ENCODE assay signal across 9 cellular contexts in the genomic region with DNA sequence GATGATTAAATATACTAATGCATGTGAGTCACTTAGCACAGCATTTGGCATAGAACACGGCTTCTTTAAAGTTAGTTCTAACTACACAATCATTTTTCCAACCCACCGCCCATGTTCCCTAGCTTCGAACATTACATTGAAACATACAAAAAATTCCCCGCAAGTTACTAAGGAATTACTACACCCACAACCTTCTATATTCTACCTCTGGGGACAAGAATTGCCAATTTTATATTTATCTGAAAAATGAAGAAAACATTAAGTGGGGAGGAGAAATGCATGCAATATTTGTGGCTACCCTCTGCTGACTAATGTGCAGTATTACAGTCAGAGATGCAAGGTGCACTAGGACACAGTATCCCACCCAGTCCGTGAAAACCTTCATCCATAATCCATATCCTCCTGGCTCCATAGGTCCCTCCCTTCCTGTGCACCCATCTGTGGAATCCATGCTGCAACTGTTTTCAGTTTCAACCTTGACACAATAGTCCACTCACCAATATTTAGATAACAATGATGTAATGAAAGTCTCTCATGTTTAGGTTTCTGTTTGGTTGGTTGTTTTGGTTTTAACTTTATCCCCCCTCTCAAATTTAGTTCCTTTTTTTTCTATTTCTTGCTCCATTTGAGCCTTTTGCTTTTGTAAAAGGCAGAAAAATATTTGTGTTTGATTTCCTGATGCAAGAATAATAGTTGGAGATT. TPM values are rescaled to one million over a fixed set of nuclear protein-coding genes. Genes with fewer than 3 reads are reported as not detected.
A peak's percentile ranks its signal among the peaks of the same experiment; 100 is the strongest.
DNase-seq lines count a peak whose midpoint lies in the region; ATAC-seq and TF ChIP-seq lines count a peak whose summit lies in the region.
"Had no signal": no experiment of that assay in that cellular context is flagged by ENCODE, and none has a peak within 500 bp of the region (broad histone marks: within the 10 kb centered on the region; RNA-seq: fewer than 3 reads in every experiment).

No MANE protein-coding gene starts in this region.

- no peak overlapping the region for H4K8ac ChIP-seq in mesenchymal stem cell (ENCODE audit: low read length)

- H3K4me2 ChIP-seq in mesenchymal stem cell (ENCODE audit: low read length, poor library complexity, severe bottlenecking): peak overlapping the region; percentile 39

- H3K18ac ChIP-seq in mesenchymal stem cell (ENCODE audit: low read depth in 1 of 2, low read length in 2 of 2): peak overlapping the region in 1 of 2 experiments; percentile 90

- no peak overlapping the region for H2BK15ac ChIP-seq in mesenchymal stem cell (ENCODE audit: low read depth, poor library complexity, severe bottlenecking)

- H3K79me1 ChIP-seq in mesenchymal stem cell (replicated peaks; ENCODE audit: low read length, poor library complexity, severe bottlenecking): peaks cover 4% of the 10 kb centered on the region

- H3K23ac ChIP-seq in mesenchymal stem cell (ENCODE audit: low read length in 2 of 2): peak overlapping the region in 1 of 2 experiments; percentile 72

- H3K4me1 ChIP-seq in mesenchymal stem cell (ENCODE audit: control insufficient read depth, insufficient read depth, low read depth, low read length): peaks cover 12% of the 10 kb centered on the region

- H3K27ac ChIP-seq in mesenchymal stem cell (ENCODE audit: low read length, poor library complexity, severe bottlenecking): peak overlapping the region; percentile 40
- H3K27ac ChIP-seq: epithelial cell of prostate had no signal

- peaks cover 10 to 15% of the 10 kb centered on the region in 2 donors for H3K27me3 Mint-ChIP-seq in stimulated activated naive B cell treated with anti-CD40 and anti-IgM and Interleukin-4, amounts not matched to agents 10 μg/mL and 1 μg/mL and 100 μg/mL, for 72 hours

- no peaks in the 10 kb centered on the region for H3K9me3 Mint-ChIP-seq in stimulated activated naive B cell treated with anti-CD40 and anti-IgM and Interleukin-4, amounts not matched to agents 10 μg/mL and 1 μg/mL and 100 μg/mL, for 72 hours

- H3K4me1 Mint-ChIP-seq in stimulated activated naive B cell treated with anti-CD40 and anti-IgM and Interleukin-4, amounts not matched to agents 10 μg/mL and 1 μg/mL and 100 μg/mL, for 72 hours: peaks cover 0 to 2% of the 10 kb centered on the region in 2 donors

- DNase-seq in D341Med (ENCODE audit: low spot score) (peak; percentile 53), amniotic epithelial cell (ENCODE audit: low read depth) (peak; percentile 43), mesenchymal stem cell (peak; percentile 27), MV-4-11 (lab: John Stamatoyannopoulos, UW) (no peak), C1 segment of cervical spinal cord (lab: John Stamatoyannopoulos, UW) (no peak)
- DNase-seq in stimulated activated naive B cell treated with anti-CD40 and anti-IgM and Interleukin-4, amounts not matched to agents 10 μg/mL and 1 μg/mL and 100 μg/mL, for 72 hours: no peak

- H3K36me3 Mint-ChIP-seq in stimulated activated naive B cell treated with anti-CD40 and anti-IgM and Interleukin-4, amounts not matched to agents 10 μg/mL and 1 μg/mL and 100 μg/mL, for 72 hours: no peaks in the 10 kb centered on the region

- no peak for TF ChIP-seq EP300 in Ishikawa (IDR thresholded peaks at IDR 0.05; ENCODE audit: borderline replicate concordance)

- H3K4me3 ChIP-seq in mesenchymal stem cell (ENCODE audit: insufficient read depth in 1 of 2, low read depth in 1 of 2, low read length in 2 of 2): peak overlapping the region in 1 of 2 experiments; percentile 27

- H3K9ac ChIP-seq in mesenchymal stem cell (ENCODE audit: low read length): peak overlapping the region; percentile 80

- ATAC-seq in stimulated activated naive B cell treated with anti-CD40 and anti-IgM and Interleukin-4, amounts not matched to agents 10 μg/mL and 1 μg/mL and 100 μg/mL, for 72 hours (replicated peaks): no peak
- ATAC-seq in HG03175 (IDR thresholded peaks at IDR 0.05; ENCODE audit: unreplicated experiment): no peak

- no peak overlapping the region for H3K4me3 Mint-ChIP-seq in stimulated activated naive B cell treated with anti-CD40 and anti-IgM and Interleukin-4, amounts not matched to agents 10 μg/mL and 1 μg/mL and 100 μg/mL, for 72 hours

- no peak overlapping the region for H3K14ac ChIP-seq in mesenchymal stem cell (ENCODE audit: low read length in 2 of 2)

- 84% methylated on average over 5 of the region's 5 CpGs for WGBS in mesenchymal stem cell

- H2BK120ac ChIP-seq in mesenchymal stem cell (ENCODE audit: low read depth, low read length): no peak overlapping the region

- H3K9me3 ChIP-seq in mesenchymal stem cell (ENCODE audit: control insufficient read depth, low read length): no peaks in the 10 kb centered on the region

- H2BK5ac ChIP-seq in mesenchymal stem cell (ENCODE audit: low read depth, low read length, poor library complexity, severe bottlenecking): no peak overlapping the region

- no peak overlapping the region for H3K27ac Mint-ChIP-seq in stimulated activated naive B cell treated with anti-CD40 and anti-IgM and Interleukin-4, amounts not matched to agents 10 μg/mL and 1 μg/mL and 100 μg/mL, for 72 hours

- peak overlapping the region; percentile 85 for H2AK5ac ChIP-seq in mesenchymal stem cell (ENCODE audit: low read length, severe bottlenecking)

- peak; percentile 61 for TF ChIP-seq RAD21 in Ishikawa (IDR thresholded peaks at IDR 0.05; ENCODE audit: low read depth)

- no peaks in the 10 kb centered on the region for H3K36me3 ChIP-seq in mesenchymal stem cell (ENCODE audit: control insufficient read depth in 1 of 2, insufficient read depth in 2 of 2, low read depth in 1 of 2, low read length in 2 of 2)

- no peaks in the 10 kb centered on the region for H3K27me3 ChIP-seq in mesenchymal stem cell (ENCODE audit: control insufficient read depth in 1 of 2, insufficient read depth in 1 of 2, low read length in 2 of 2)

- H2BK12ac ChIP-seq in mesenchymal stem cell (ENCODE audit: low read length in 2 of 2): peak overlapping the region in 1 of 2 experiments; percentile 63

- H3K4ac ChIP-seq in mesenchymal stem cell (ENCODE audit: low read depth in 1 of 2, low read length in 2 of 2): peak overlapping the region in 1 of 2 experiments; percentile 51

- no peak overlapping the region for H4K91ac ChIP-seq in mesenchymal stem cell (ENCODE audit: low read length)

- no peak overlapping the region for H2AFZ ChIP-seq in mesenchymal stem cell (ENCODE audit: low read depth, low read length)

TF ChIP-seq in Ishikawa, 13 proteins besides CTCF, POLR2A, EP300 and RAD21:
- TF ChIP-seq CEBPB (IDR thresholded peaks at IDR 0.05) (no peak), NFIC (IDR thresholded peaks at IDR 0.05) (no peak), YY1 (IDR thresholded peaks at IDR 0.05; ENCODE audit: low read depth) (no peak), TEAD4 (IDR thresholded peaks at IDR 0.05) (no peak), CREB1 (IDR thresholded peaks at IDR 0.05; ENCODE audit: low read depth) (no peak), ZBTB7A (IDR thresholded peaks at IDR 0.05; ENCODE audit: low read depth) (no peak), TCF12 (IDR thresholded peaks at IDR 0.05; ENCODE audit: low read depth) (no peak), EGR1 (IDR thresholded peaks at IDR 0.05) (no peak), TAF1 (IDR thresholded peaks at IDR 0.05; ENCODE audit: low read depth) (no peak), FOXM1 (IDR thresholded peaks at IDR 0.05; ENCODE audit: borderline replicate concordance, low read depth) (no peak)
- TF ChIP-seq, protein P1, sequence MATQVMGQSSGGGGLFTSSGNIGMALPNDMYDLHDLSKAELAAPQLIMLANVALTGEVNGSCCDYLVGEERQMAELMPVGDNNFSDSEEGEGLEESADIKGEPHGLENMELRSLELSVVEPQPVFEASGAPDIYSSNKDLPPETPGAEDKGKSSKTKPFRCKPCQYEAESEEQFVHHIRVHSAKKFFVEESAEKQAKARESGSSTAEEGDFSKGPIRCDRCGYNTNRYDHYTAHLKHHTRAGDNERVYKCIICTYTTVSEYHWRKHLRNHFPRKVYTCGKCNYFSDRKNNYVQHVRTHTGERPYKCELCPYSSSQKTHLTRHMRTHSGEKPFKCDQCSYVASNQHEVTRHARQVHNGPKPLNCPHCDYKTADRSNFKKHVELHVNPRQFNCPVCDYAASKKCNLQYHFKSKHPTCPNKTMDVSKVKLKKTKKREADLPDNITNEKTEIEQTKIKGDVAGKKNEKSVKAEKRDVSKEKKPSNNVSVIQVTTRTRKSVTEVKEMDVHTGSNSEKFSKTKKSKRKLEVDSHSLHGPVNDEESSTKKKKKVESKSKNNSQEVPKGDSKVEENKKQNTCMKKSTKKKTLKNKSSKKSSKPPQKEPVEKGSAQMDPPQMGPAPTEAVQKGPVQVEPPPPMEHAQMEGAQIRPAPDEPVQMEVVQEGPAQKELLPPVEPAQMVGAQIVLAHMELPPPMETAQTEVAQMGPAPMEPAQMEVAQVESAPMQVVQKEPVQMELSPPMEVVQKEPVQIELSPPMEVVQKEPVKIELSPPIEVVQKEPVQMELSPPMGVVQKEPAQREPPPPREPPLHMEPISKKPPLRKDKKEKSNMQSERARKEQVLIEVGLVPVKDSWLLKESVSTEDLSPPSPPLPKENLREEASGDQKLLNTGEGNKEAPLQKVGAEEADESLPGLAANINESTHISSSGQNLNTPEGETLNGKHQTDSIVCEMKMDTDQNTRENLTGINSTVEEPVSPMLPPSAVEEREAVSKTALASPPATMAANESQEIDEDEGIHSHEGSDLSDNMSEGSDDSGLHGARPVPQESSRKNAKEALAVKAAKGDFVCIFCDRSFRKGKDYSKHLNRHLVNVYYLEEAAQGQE (IDR thresholded peaks at IDR 0.05; ENCODE audit: low read depth): no peak
- TF ChIP-seq, protein P2, sequence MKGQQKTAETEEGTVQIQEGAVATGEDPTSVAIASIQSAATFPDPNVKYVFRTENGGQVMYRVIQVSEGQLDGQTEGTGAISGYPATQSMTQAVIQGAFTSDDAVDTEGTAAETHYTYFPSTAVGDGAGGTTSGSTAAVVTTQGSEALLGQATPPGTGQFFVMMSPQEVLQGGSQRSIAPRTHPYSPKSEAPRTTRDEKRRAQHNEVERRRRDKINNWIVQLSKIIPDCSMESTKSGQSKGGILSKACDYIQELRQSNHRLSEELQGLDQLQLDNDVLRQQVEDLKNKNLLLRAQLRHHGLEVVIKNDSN (IDR thresholded peaks at IDR 0.05): no peak
- TF ChIP-seq, protein P3, sequence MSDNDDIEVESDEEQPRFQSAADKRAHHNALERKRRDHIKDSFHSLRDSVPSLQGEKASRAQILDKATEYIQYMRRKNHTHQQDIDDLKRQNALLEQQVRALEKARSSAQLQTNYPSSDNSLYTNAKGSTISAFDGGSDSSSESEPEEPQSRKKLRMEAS (IDR thresholded peaks at IDR 0.05): no peak

RNA-seq across cellular contexts. Expression of a gene that starts 31.6 kb away (rescaled TPM):
- polyA plus RNA-seq in mesenchymal stem cell (2013, experiment 1 of 2): 54.5 TPM
- 51.6 TPM for polyA plus RNA-seq in mesenchymal stem cell (2013, experiment 2 of 2)

Comparison
In these comparisons a context has a peak if more than half of its experiments do, and no peak if none do; other contexts are left out.
1. DNase-seq: peak in D341Med (single experiment), amniotic epithelial cell (single experiment) and mesenchymal stem cell (single experiment); none in MV-4-11 (single experiment), C1 segment of cervical spinal cord (0 of 14) and stimulated activated naive B cell treated with anti-CD40 and anti-IgM and Interleukin-4, amounts not matched to agents 10 μg/mL and 1 μg/mL and 100 μg/mL, for 72 hours (single experiment).